ENCODE assay signal across 1 cellular context in the genomic region with DNA sequence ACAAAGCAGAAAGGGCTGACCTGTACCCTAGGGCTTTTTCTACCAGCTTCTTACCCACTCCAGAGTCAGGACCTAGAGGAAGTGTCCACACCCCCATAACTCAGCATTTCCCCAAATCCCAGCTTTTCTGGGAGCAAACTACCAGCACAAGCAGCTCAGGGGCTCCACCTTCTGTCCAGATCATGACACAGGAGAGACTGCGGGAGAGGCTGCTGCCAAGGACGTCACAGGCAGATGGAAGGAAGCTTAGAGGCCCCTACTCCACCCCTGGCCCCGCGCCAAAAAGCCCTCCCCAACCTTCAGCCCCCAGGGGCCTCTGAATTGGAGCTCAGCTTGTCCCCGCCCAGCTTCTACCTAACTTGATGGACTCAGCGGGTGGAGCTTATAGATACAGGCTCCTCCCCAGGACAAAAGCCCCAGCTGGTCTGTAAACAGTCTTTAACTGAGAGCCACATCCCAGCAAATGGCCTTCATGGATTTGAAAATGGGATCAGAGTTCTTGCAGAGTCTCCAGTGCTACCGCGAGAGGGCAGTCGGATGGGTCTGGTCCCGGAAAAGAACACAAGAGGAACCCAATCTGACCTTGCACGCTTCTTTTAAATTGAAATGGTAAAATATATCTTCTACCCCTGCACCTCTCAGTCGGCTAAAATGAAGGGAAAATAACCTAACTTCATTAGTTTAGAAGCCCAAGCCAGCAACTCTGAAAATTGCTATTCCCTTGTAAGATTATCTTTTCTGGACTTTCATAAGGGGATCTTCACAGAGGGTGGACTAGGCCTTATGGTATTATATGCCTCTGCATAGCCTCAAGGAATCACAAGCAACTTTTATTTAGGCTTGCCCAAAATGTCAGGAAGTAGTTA.
TF ChIP-seq lines count a peak whose summit lies in the region.

No MANE protein-coding gene starts in this region.

TF ChIP-seq in K562, 482 proteins besides CTCF, POLR2A, EP300 and RAD21 (continued from another document and continues in another):
- TF ChIP-seq, protein P1, sequence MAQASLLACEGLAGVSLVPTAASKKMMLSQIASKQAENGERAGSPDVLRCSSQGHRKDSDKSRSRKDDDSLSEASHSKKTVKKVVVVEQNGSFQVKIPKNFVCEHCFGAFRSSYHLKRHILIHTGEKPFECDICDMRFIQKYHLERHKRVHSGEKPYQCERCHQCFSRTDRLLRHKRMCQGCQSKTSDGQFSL (CRISPR knock-in tag; IDR thresholded peaks at IDR 0.05): no peak
- TF ChIP-seq, protein P1 (tag; IDR thresholded peaks at IDR 0.05): no peak
- TF ChIP-seq NFIX (CRISPR knock-in tag; IDR thresholded peaks at IDR 0.05; ENCODE audit: low read depth): peak; percentile 92
- TF ChIP-seq ETS2 (tag; IDR thresholded peaks at IDR 0.05; ENCODE audit: borderline replicate concordance, poor library complexity, severe bottlenecking): no peak
- TF ChIP-seq SAFB (IDR thresholded peaks at IDR 0.05; ENCODE audit: borderline replicate concordance, low read depth, low read length): no peak
- no peak for TF ChIP-seq CCNT2 (IDR thresholded peaks at IDR 0.05; ENCODE audit: borderline replicate concordance, extremely low read depth, insufficient read length, low read depth, low read length)
- TF ChIP-seq ZNF668 (CRISPR knock-in tag; IDR thresholded peaks at IDR 0.05): 0 out of 2 replicates have a peak, but pooled peaks have one; percentile 6
- TF ChIP-seq BHLHE40 (IDR thresholded peaks at IDR 0.05; ENCODE audit: low read length): peak; percentile 36; the same call in 1 of the 2 replicates
- TF ChIP-seq, protein P2, sequence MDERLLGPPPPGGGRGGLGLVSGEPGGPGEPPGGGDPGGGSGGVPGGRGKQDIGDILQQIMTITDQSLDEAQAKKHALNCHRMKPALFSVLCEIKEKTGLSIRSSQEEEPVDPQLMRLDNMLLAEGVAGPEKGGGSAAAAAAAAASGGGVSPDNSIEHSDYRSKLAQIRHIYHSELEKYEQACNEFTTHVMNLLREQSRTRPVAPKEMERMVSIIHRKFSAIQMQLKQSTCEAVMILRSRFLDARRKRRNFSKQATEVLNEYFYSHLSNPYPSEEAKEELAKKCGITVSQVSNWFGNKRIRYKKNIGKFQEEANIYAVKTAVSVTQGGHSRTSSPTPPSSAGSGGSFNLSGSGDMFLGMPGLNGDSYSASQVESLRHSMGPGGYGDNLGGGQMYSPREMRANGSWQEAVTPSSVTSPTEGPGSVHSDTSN (CRISPR knock-in tag; IDR thresholded peaks at IDR 0.05; ENCODE audit: low read depth): 0 out of 2 replicates have a peak, but pooled peaks have one; percentile 35
- TF ChIP-seq, protein P2 (tag; conservative IDR thresholded peaks at IDR 0.05; ENCODE audit: low read depth): peak; percentile 56; the same call in 1 of the 2 replicates
- no peak for TF ChIP-seq GATAD2A (IDR thresholded peaks at IDR 0.05)
- peak; percentile 96 for TF ChIP-seq POLR2AphosphoS5 (IDR thresholded peaks at IDR 0.05; ENCODE audit: control insufficient read depth, insufficient read depth, low read depth, low read length)
- TF ChIP-seq RFX5 (IDR thresholded peaks at IDR 0.05; ENCODE audit: low read depth, low read length): no peak
- TF ChIP-seq, protein P3, sequence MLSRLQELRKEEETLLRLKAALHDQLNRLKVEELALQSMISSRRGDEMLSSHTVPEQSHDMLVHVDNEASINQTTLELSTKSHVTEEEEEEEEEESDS (CRISPR knock-in tag; IDR thresholded peaks at IDR 0.05): no peak
- peak; percentile 64; the same call in 1 of the 2 replicates for TF ChIP-seq TEAD4 (IDR thresholded peaks at IDR 0.05; ENCODE audit: low read length)
- no peak for TF ChIP-seq TEAD4 (CRISPR knock-in tag; IDR thresholded peaks at IDR 0.05; ENCODE audit: borderline replicate concordance)
- TF ChIP-seq, protein P4, sequence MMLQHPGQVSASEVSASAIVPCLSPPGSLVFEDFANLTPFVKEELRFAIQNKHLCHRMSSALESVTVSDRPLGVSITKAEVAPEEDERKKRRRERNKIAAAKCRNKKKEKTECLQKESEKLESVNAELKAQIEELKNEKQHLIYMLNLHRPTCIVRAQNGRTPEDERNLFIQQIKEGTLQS (IDR thresholded peaks at IDR 0.05): no peak; the same call in 1 of the 2 replicates
- TF ChIP-seq, protein P4 (CRISPR knock-in tag; conservative IDR thresholded peaks at IDR 0.05): peak; percentile 79; the same call in 1 of the 2 replicates
- TF ChIP-seq, protein P5, sequence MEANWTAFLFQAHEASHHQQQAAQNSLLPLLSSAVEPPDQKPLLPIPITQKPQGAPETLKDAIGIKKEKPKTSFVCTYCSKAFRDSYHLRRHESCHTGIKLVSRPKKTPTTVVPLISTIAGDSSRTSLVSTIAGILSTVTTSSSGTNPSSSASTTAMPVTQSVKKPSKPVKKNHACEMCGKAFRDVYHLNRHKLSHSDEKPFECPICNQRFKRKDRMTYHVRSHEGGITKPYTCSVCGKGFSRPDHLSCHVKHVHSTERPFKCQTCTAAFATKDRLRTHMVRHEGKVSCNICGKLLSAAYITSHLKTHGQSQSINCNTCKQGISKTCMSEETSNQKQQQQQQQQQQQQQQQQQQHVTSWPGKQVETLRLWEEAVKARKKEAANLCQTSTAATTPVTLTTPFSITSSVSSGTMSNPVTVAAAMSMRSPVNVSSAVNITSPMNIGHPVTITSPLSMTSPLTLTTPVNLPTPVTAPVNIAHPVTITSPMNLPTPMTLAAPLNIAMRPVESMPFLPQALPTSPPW (CRISPR knock-in tag; IDR thresholded peaks at IDR 0.05): peak; percentile 87
- no peak for TF ChIP-seq ZNF589 (CRISPR knock-in tag; IDR thresholded peaks at IDR 0.05; ENCODE audit: low read depth)
- TF ChIP-seq, protein P6, sequence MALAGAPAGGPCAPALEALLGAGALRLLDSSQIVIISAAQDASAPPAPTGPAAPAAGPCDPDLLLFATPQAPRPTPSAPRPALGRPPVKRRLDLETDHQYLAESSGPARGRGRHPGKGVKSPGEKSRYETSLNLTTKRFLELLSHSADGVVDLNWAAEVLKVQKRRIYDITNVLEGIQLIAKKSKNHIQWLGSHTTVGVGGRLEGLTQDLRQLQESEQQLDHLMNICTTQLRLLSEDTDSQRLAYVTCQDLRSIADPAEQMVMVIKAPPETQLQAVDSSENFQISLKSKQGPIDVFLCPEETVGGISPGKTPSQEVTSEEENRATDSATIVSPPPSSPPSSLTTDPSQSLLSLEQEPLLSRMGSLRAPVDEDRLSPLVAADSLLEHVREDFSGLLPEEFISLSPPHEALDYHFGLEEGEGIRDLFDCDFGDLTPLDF (CRISPR knock-in tag; IDR thresholded peaks at IDR 0.05): no peak
- TF ChIP-seq, protein P7, sequence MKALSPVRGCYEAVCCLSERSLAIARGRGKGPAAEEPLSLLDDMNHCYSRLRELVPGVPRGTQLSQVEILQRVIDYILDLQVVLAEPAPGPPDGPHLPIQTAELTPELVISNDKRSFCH (CRISPR knock-in tag; IDR thresholded peaks at IDR 0.05): no peak
- TF ChIP-seq, protein P7 (tag; IDR thresholded peaks at IDR 0.05): no peak
- no peak for TF ChIP-seq U2AF1 (optimal IDR thresholded peaks at IDR 0.05; ENCODE audit: low read depth, low read length)
- TF ChIP-seq, protein P8, sequence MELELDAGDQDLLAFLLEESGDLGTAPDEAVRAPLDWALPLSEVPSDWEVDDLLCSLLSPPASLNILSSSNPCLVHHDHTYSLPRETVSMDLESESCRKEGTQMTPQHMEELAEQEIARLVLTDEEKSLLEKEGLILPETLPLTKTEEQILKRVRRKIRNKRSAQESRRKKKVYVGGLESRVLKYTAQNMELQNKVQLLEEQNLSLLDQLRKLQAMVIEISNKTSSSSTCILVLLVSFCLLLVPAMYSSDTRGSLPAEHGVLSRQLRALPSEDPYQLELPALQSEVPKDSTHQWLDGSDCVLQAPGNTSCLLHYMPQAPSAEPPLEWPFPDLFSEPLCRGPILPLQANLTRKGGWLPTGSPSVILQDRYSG (tag; conservative IDR thresholded peaks at IDR 0.05; ENCODE audit: low read depth): no peak
- TF ChIP-seq ARNT (IDR thresholded peaks at IDR 0.05): no peak
- peak; percentile 73 for TF ChIP-seq SOX6 (IDR thresholded peaks at IDR 0.05)
- no peak for TF ChIP-seq SLC30A9 (CRISPR knock-in tag; IDR thresholded peaks at IDR 0.05)
- TF ChIP-seq, protein P9, sequence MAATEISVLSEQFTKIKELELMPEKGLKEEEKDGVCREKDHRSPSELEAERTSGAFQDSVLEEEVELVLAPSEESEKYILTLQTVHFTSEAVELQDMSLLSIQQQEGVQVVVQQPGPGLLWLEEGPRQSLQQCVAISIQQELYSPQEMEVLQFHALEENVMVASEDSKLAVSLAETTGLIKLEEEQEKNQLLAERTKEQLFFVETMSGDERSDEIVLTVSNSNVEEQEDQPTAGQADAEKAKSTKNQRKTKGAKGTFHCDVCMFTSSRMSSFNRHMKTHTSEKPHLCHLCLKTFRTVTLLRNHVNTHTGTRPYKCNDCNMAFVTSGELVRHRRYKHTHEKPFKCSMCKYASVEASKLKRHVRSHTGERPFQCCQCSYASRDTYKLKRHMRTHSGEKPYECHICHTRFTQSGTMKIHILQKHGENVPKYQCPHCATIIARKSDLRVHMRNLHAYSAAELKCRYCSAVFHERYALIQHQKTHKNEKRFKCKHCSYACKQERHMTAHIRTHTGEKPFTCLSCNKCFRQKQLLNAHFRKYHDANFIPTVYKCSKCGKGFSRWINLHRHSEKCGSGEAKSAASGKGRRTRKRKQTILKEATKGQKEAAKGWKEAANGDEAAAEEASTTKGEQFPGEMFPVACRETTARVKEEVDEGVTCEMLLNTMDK (IDR thresholded peaks at IDR 0.05; ENCODE audit: borderline replicate concordance, insufficient read depth, low read depth, low read length, poor library complexity, severe bottlenecking): peak; percentile 75
- TF ChIP-seq ZNF507 (tag; conservative IDR thresholded peaks at IDR 0.05): no peak
- TF ChIP-seq, protein P10, sequence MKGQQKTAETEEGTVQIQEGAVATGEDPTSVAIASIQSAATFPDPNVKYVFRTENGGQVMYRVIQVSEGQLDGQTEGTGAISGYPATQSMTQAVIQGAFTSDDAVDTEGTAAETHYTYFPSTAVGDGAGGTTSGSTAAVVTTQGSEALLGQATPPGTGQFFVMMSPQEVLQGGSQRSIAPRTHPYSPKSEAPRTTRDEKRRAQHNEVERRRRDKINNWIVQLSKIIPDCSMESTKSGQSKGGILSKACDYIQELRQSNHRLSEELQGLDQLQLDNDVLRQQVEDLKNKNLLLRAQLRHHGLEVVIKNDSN (CRISPR knock-in tag; IDR thresholded peaks at IDR 0.05): no peak
- TF ChIP-seq ZNF24 (IDR thresholded peaks at IDR 0.05): peak; percentile 94
- TF ChIP-seq NR1H2 (CRISPR knock-in tag; IDR thresholded peaks at IDR 0.05): no peak
- TF ChIP-seq BRD9 (IDR thresholded peaks at IDR 0.05; ENCODE audit: low read depth, partially characterized antibody): peak; percentile 96
- no peak for TF ChIP-seq ZNF699 (CRISPR knock-in tag; IDR thresholded peaks at IDR 0.05; ENCODE audit: insufficient replicate concordance)
- TF ChIP-seq, protein P11, sequence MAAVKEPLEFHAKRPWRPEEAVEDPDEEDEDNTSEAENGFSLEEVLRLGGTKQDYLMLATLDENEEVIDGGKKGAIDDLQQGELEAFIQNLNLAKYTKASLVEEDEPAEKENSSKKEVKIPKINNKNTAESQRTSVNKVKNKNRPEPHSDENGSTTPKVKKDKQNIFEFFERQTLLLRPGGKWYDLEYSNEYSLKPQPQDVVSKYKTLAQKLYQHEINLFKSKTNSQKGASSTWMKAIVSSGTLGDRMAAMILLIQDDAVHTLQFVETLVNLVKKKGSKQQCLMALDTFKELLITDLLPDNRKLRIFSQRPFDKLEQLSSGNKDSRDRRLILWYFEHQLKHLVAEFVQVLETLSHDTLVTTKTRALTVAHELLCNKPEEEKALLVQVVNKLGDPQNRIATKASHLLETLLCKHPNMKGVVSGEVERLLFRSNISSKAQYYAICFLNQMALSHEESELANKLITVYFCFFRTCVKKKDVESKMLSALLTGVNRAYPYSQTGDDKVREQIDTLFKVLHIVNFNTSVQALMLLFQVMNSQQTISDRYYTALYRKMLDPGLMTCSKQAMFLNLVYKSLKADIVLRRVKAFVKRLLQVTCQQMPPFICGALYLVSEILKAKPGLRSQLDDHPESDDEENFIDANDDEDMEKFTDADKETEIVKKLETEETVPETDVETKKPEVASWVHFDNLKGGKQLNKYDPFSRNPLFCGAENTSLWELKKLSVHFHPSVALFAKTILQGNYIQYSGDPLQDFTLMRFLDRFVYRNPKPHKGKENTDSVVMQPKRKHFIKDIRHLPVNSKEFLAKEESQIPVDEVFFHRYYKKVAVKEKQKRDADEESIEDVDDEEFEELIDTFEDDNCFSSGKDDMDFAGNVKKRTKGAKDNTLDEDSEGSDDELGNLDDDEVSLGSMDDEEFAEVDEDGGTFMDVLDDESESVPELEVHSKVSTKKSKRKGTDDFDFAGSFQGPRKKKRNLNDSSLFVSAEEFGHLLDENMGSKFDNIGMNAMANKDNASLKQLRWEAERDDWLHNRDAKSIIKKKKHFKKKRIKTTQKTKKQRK (IDR thresholded peaks at IDR 0.05; ENCODE audit: borderline replicate concordance, low read depth, low read length): no peak
- 0 out of 2 replicates have a peak, but pooled peaks have one; percentile 56 for TF ChIP-seq ERF (CRISPR knock-in tag; IDR thresholded peaks at IDR 0.05)
- no peak for TF ChIP-seq DDX20 (tag; IDR thresholded peaks at IDR 0.05; ENCODE audit: low read depth)
- no peak for TF ChIP-seq KDM1A (IDR thresholded peaks at IDR 0.05)
- TF ChIP-seq MTA1 (IDR thresholded peaks at IDR 0.05; ENCODE audit: borderline replicate concordance): peak; percentile 10; the same call in 1 of the 2 replicates
- TF ChIP-seq ZNF217 (CRISPR knock-in tag; IDR thresholded peaks at IDR 0.05): no peak
- no peak for TF ChIP-seq MAFG (tag; conservative IDR thresholded peaks at IDR 0.05)
